8 cellular contexts compared by ENCODE assay signal in genomic region chr5:75717082-75717922, GRCh38. TPM values are rescaled to one million over a fixed set of nuclear protein-coding genes. Genes with fewer than 3 reads are reported as not detected.
A peak's percentile ranks its signal among the peaks of the same experiment; 100 is the strongest.
DNase-seq lines count a peak whose midpoint lies in the region; ATAC-seq lines count a peak whose summit lies in the region.

Gene POC5, minus strand, starts transcription at chr5:75717437. Its CDS starts 4,500 bp downstream, at chr5:75712937.

- H3K27me3 ChIP-seq in BLaER1 treated with 17β-estradiol and CSF1 and Interleukin-3, amounts not matched to agents 10 nM and 100 nM: no peaks in the 10 kb centered on the region

- H3K4me3 ChIP-seq in BLaER1 treated with 17β-estradiol and CSF1 and Interleukin-3, amounts not matched to agents 10 nM and 100 nM: peak within 1 kb of the TSS; percentile 66 to 83 (median 76)

- peak within 1 kb of the TSS; percentile 79 to 96 (median 90) for H3K4me2 ChIP-seq in BLaER1 treated with 17β-estradiol and CSF1 and Interleukin-3, amounts not matched to agents 10 nM and 100 nM

- peak within 1 kb of the TSS; percentile 75 to 96 (median 89) for H3K27ac ChIP-seq in BLaER1 treated with 17β-estradiol and CSF1 and Interleukin-3, amounts not matched to agents 10 nM and 100 nM

- peak within 1 kb of the TSS; percentile 77 to 93 (median 88) for H3K9ac ChIP-seq in BLaER1 treated with 17β-estradiol and CSF1 and Interleukin-3, amounts not matched to agents 10 nM and 100 nM

- peak; percentile 98 for DNase-seq in NCI-H748 (lab: John Stamatoyannopoulos, UW; ENCODE audit: unreplicated experiment)
- peak; percentile 99 for DNase-seq in activated CD4-positive, alpha-beta T cell treated with anti-CD3 and anti-CD28 coated beads, Interleukin-2, amount 50 U/mL, for 1 hour
- peak; percentile 11 for DNase-seq in cortex of kidney (lab: John Stamatoyannopoulos, UW)
- peak; percentile 97 to 99 for DNase-seq in left colon
- peak; percentile 99 for DNase-seq in stimulated activated CD4-positive, alpha-beta T cell treated with anti-CD3 and anti-CD28 coated beads, Interleukin-1b, Interleukin-23, amount 100 ng/mL, for 48 hours

- H3K9me3 ChIP-seq in BLaER1 treated with 17β-estradiol and CSF1 and Interleukin-3, amounts not matched to agents 10 nM and 100 nM (replicated peaks in 1 of 11): peaks cover 0 to 8% (median 3%) of the 10 kb centered on the region in 11 experiments; a peak in 7 of 22 replicates

- H3K4me1 ChIP-seq in BLaER1 treated with 17β-estradiol and CSF1 and Interleukin-3, amounts not matched to agents 10 nM and 100 nM: peaks cover 10 to 19% (median 12%) of the 10 kb centered on the region in 10 experiments; a peak in 19 of 20 replicates

- ATAC-seq in GM19351 (IDR thresholded peaks at IDR 0.05; ENCODE audit: unreplicated experiment) (peak; percentile 92), HG03521 (IDR thresholded peaks at IDR 0.05; ENCODE audit: unreplicated experiment) (peak; percentile 98), left colon (peak; percentile 97)

- H3K36me3 ChIP-seq in BLaER1 treated with 17β-estradiol and CSF1 and Interleukin-3, amounts not matched to agents 10 nM and 100 nM: peaks cover 5 to 32% (median 19%) of the 10 kb centered on the region in 11 experiments; a peak in 18 of 22 replicates

- intact Hi-C loops in left colon (cut with DNase I, micrococcal nuclease): no loop called here

- 0 out of 22 replicates have a peak, but pooled peaks cover 0 to 7% (median 0%) of the 10 kb centered on the region in 11 experiments for H4K20me1 ChIP-seq in BLaER1 treated with 17β-estradiol and CSF1 and Interleukin-3, amounts not matched to agents 10 nM and 100 nM

RNA-seq across cellular contexts. Expression of gene POC5, which starts in this region (rescaled TPM):
- total RNA-seq in left colon: 1 to 10 TPM; 4.4 to 7.8 TPM

Comparison
In these comparisons a context has a peak if more than half of its experiments do, and no peak if none do; other contexts are left out.
1. Peak in every context shown above with its lines: DNase-seq, ATAC-seq, H3K4me3 ChIP-seq and H3K27ac ChIP-seq.
2. DNase-seq: peak in every context shown above with its lines; median percentile 99 in activated CD4-positive, alpha-beta T cell treated with anti-CD3 and anti-CD28 coated beads, Interleukin-2, amount 50 U/mL, for 1 hour; 99 in stimulated activated CD4-positive, alpha-beta T cell treated with anti-CD3 and anti-CD28 coated beads, Interleukin-1b, Interleukin-23, amount 100 ng/mL, for 48 hours; 98 in NCI-H748; 98 in left colon; 11 in cortex of kidney.